Comparison of ENCODE assay signal across 30 cellular contexts in the genomic region with DNA sequence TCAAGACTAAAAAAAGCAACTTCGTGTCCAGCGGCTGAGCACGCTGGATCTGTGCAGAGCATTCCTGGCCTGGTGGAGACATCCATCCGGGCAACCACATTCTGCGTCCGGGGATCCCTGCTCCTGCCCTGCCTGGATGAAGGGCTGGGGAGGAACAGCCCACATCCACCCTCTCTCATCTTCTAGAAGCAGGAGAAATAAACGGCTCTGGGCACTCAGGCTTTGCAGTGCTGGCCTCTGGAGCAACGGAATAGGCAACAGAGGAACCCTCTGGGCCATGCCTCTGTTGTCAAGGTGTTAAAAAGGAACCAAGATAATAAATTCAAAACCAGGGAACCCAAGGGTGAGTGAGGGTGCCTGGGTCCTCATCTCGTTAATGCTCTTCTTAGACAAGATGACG.
"Had no signal": no experiment of that assay in that cellular context is flagged by ENCODE, and none has a peak within 500 bp of the region (broad histone marks: within the 10 kb centered on the region; RNA-seq: fewer than 3 reads in every experiment).

No MANE protein-coding gene starts in this region.

- H3K36me3 Mint-ChIP-seq: naive B cell had no signal

- H3K4me1 ChIP-seq: colonic mucosa, pancreas, right lobe of liver, suprapubic skin had no signal

- DNase-seq: colonic mucosa; effector CD8-positive, alpha-beta T cell; endodermal cell; foreskin fibroblast; heart left ventricle; kidney glomerular epithelial cell; left ventricle myocardium superior; lower lobe of right lung; naive B cell; nephron progenitor cell; occipital lobe; retina; right lobe of liver; stimulated activated CD4-positive, alpha-beta T cell treated with anti-CD3 and anti-CD28 coated beads, Interleukin-12 subunit alpha, Interleukin-12 subunit beta, amount 100 ng/mL, for 4 hours; stimulated activated CD4-positive, alpha-beta T cell treated with anti-CD3 and anti-CD28 coated beads, Interleukin-1b, Interleukin-23, amount 100 ng/mL, for 48 hours; stimulated activated CD4-positive, alpha-beta T cell treated with anti-CD3 and anti-CD28 coated beads, Interleukin-4, amount 100 ng/mL, for 1 hour; stimulated activated CD8-positive, alpha-beta memory T cell treated with anti-CD3 and anti-CD28 coated beads, Interleukin-4, amount 100 ng/mL, for 48 hours; stimulated activated naive CD4-positive, alpha-beta T cell; stimulated activated naive CD8-positive, alpha-beta T cell treated with anti-CD3 and anti-CD28 coated beads, Interleukin-15, amount 100 ng/mL, for 72 hours; trophoblast cell had no signal

- H3K4me3 ChIP-seq: colonic mucosa, gastroesophageal sphincter, heart left ventricle, hepatocyte, lower lobe of right lung, pancreas, right lobe of liver, smooth muscle cell, suprapubic skin had no signal

- H3K4me3 Mint-ChIP-seq: central memory CD8-positive, alpha-beta T cell; dendritic cell treated with granulocyte-macrophage colony-stimulating factor and Interleukin-4, amounts not matched to agents 40 ng/mL and 50 ng/mL, for 4 days; endodermal cell; memory B cell; naive B cell; nephron progenitor cell; stimulated activated naive CD8-positive, alpha-beta T cell treated with anti-CD3 and anti-CD28 coated beads, Interleukin-15, amount 100 ng/mL, for 72 hours had no signal

- H3K27ac Mint-ChIP-seq: dendritic cell treated with granulocyte-macrophage colony-stimulating factor and Interleukin-4, amounts not matched to agents 40 ng/mL and 50 ng/mL, for 4 days; endodermal cell; memory B cell; naive B cell; nephron progenitor cell; stimulated activated naive CD8-positive, alpha-beta T cell treated with anti-CD3 and anti-CD28 coated beads, Interleukin-15, amount 100 ng/mL, for 72 hours had no signal

- H3K9me3 ChIP-seq: colonic mucosa, gastroesophageal sphincter, heart left ventricle, lower lobe of right lung, pancreas, right lobe of liver, suprapubic skin had no signal

- ATAC-seq: esophagus mucosa; gastroesophageal sphincter; heart left ventricle; left ventricle myocardium superior; pancreas; right lobe of liver; stimulated activated naive CD8-positive, alpha-beta T cell treated with anti-CD3 and anti-CD28 coated beads, Interleukin-15, amount 100 ng/mL, for 72 hours had no signal

- H3K4me2 ChIP-seq: hepatocyte, smooth muscle cell had no signal

- H3K79me2 ChIP-seq: hepatocyte had no signal

- H3K27ac ChIP-seq: colonic mucosa, epithelial cell of prostate, gastroesophageal sphincter, heart left ventricle, hepatocyte, lower lobe of right lung, pancreas, right lobe of liver, suprapubic skin had no signal

- H3K27me3 ChIP-seq: colonic mucosa, hepatocyte, right lobe of liver had no signal

- H3K9me3 Mint-ChIP-seq: central memory CD8-positive, alpha-beta T cell; dendritic cell treated with granulocyte-macrophage colony-stimulating factor and Interleukin-4, amounts not matched to agents 40 ng/mL and 50 ng/mL, for 4 days; memory B cell; naive B cell; stimulated activated naive CD8-positive, alpha-beta T cell treated with anti-CD3 and anti-CD28 coated beads, Interleukin-15, amount 100 ng/mL, for 72 hours had no signal

- H2AFZ ChIP-seq: hepatocyte had no signal

- H3K36me3 ChIP-seq: colonic mucosa, gastroesophageal sphincter, heart left ventricle, lower lobe of right lung, pancreas, right lobe of liver, suprapubic skin had no signal
